10 cellular contexts compared by ENCODE assay signal in genomic region chr2:237438082-237438925, GRCh38. TPM values are rescaled to one million over a fixed set of nuclear protein-coding genes. Genes with fewer than 3 reads are reported as not detected.
A peak's percentile ranks its signal among the peaks of the same experiment; 100 is the strongest.
DNase-seq lines count a peak whose midpoint lies in the region; TF ChIP-seq lines count a peak whose summit lies in the region.
"Had no signal": no experiment of that assay in that cellular context is flagged by ENCODE, and none has a peak within 500 bp of the region (broad histone marks: within the 10 kb centered on the region; RNA-seq: fewer than 3 reads in every experiment).

No MANE protein-coding gene starts in this region.

- no peaks in the 10 kb centered on the region for H3K9me3 ChIP-seq in SJCRH30 (replicated peaks)

- in situ Hi-C loops in astrocyte of the cerebellum (cut with HindIII; ENCODE audit: low sequenced_read_pairs) = no loop called here

- H3K4me3 ChIP-seq in astrocyte of the cerebellum (ENCODE audit: low read depth, low read length) = no peak overlapping the region
- no peak overlapping the region for H3K4me3 ChIP-seq in SJCRH30

- CTCF ChIA-PET in GM10248 (lab: Yijun Ruan, JAX) = no interaction called here

- peak overlapping the region; percentile 23 for H3K27ac Mint-ChIP-seq in osteocyte (ENCODE audit: unreplicated experiment)

- no peaks in the 10 kb centered on the region for H3K36me3 Mint-ChIP-seq in osteocyte (ENCODE audit: unreplicated experiment)

- peaks cover 8% of the 10 kb centered on the region; the same call in 1 of the 2 replicates for H3K27me3 ChIP-seq in SJCRH30

- H3K4me1 Mint-ChIP-seq in osteocyte (ENCODE audit: unreplicated experiment) = peaks cover 56% of the 10 kb centered on the region

- DNase-seq in EH (ENCODE audit: low read depth) = peak; percentile 28
- DNase-seq in NCI-H1417 treated with DMSO at 0.1 percent for 48 hours (lab: John Stamatoyannopoulos, UW) = peak; percentile 13
- no peak for DNase-seq in astrocyte of the cerebellum (ENCODE audit: low read depth)
- no peak for DNase-seq in osteocyte (ENCODE audit: extremely low spot score, unreplicated experiment)
- no peak for DNase-seq in GM10248 (ENCODE audit: extremely low spot score)
- no peak for DNase-seq in SJCRH30
- no peak for DNase-seq in NCI-H226
- DNase-seq: activated naive CD4-positive, alpha-beta T cell; erythroblast; NCI-H1694 had no signal

- H3K27me3 Mint-ChIP-seq in osteocyte (ENCODE audit: unreplicated experiment) = no peaks in the 10 kb centered on the region

- H3K4me3 Mint-ChIP-seq in osteocyte (ENCODE audit: unreplicated experiment) = no peak overlapping the region

- no peak overlapping the region for H3K27ac ChIP-seq in SJCRH30

- H3K9me3 Mint-ChIP-seq in osteocyte (ENCODE audit: unreplicated experiment) = no peaks in the 10 kb centered on the region

- TF ChIP-seq CTCF in astrocyte of the cerebellum (IDR thresholded peaks at IDR 0.05; ENCODE audit: low read depth, low read length, missing control alignments) (peak; percentile 22), osteocyte (IDR thresholded peaks at IDR 0.05) (no peak), GM10248 (IDR thresholded peaks at IDR 0.05; ENCODE audit: control extremely low read depth, extremely low read depth, low read depth, missing control alignments) (no peak)

- H3K4me1 ChIP-seq in SJCRH30 = no peaks in the 10 kb centered on the region

- POLR2A ChIA-PET in GM10248 (lab: Yijun Ruan, JAX) = no interaction called here

- no peaks in the 10 kb centered on the region for H3K36me3 ChIP-seq in SJCRH30

RNA-seq across cellular contexts. Expression of gene COL6A3, which starts 24.3 kb away (rescaled TPM):
- 143 and 159 TPM in 2 replicates for total RNA-seq in osteocyte
- 0.04 TPM in 1 of 2 replicates, not detected in the other for total RNA-seq in SJCRH30 (2014; rRNA removed; shearing (Covaris generic))

RNA-seq across cellular contexts. Expression of gene MLPH, which starts 48.7 kb away (rescaled TPM):
- 21.0 and 22.5 TPM in 2 replicates for total RNA-seq in osteocyte
- 0.14 TPM in 1 of 2 replicates, not detected in the other for total RNA-seq in SJCRH30 (2014; rRNA removed; shearing (Covaris generic))

Comparison
In these comparisons a context has a peak if more than half of its experiments do, and no peak if none do; other contexts are left out.
1. DNase-seq: peak in EH (single experiment) and NCI-H1417 treated with DMSO at 0.1 percent for 48 hours (single experiment); none in astrocyte of the cerebellum (single experiment), osteocyte (single experiment), GM10248 (single experiment), SJCRH30 (0 of 2) and NCI-H226 (single experiment).
2. RNA of gene COL6A3, which starts 24.3 kb away (total RNA-seq): 143 to 159 TPM in osteocyte; 0.04 TPM in SJCRH30; every median in the first group is over 100 times any median in the second.
3. RNA of gene MLPH, which starts 48.7 kb away (total RNA-seq): 21.0 to 22.5 TPM in osteocyte; 0.14 TPM in SJCRH30; every median in the first group is over 10 times any median in the second.